Comparison of ENCODE assay signal across 23 cellular contexts in genomic region chr18:59559528-59559927, GRCh38.
A peak's percentile ranks its signal among the peaks of the same experiment; 100 is the strongest.
DNase-seq lines count a peak whose midpoint lies in the region; ATAC-seq and TF ChIP-seq lines count a peak whose summit lies in the region.
"Had no signal": no experiment of that assay in that cellular context is flagged by ENCODE, and none has a peak within 500 bp of the region (broad histone marks: within the 10 kb centered on the region; RNA-seq: fewer than 3 reads in every experiment).

No MANE protein-coding gene starts in this region.

- WGBS in heart right ventricle, 2 donors: 70 to 78% methylated on average over 7 of the region's 7 CpGs

- ATAC-seq in Right ventricle myocardium superior (ENCODE audit: poor library complexity) (peak; percentile 52), heart right ventricle (peak in 6 of 8 donors; percentile 28 to 71 (median 40)), HG03439 (IDR thresholded peaks at IDR 0.05; ENCODE audit: unreplicated experiment) (no peak)
- ATAC-seq: A549, GM12878, GM23338, HCT116 had no signal

- no peak for DNase-seq in Right ventricle myocardium superior
- DNase-seq in right atrium auricular region (ENCODE audit: low spot score): no peak
- no peak for DNase-seq in heart right ventricle
- no peak for DNase-seq in NCI-H1694 (lab: John Stamatoyannopoulos, UW)
- DNase-seq: 8988T; ACHN; AML-193; BE2C; CD4-positive, alpha-beta T cell; CD8-positive, alpha-beta memory T cell; DMS 273 treated with DMSO at 0.1 percent for 48 hours; DMS79; EL; GDM1; H9 had no signal

- H3K27me3 Mint-ChIP-seq in nephron (ENCODE audit: low read depth): no peaks in the 10 kb centered on the region
- H3K27me3 Mint-ChIP-seq: CD4-positive, alpha-beta T cell had no signal

- TF ChIP-seq CTCF in right atrium auricular region (IDR thresholded peaks at IDR 0.05) (no peak), heart right ventricle (IDR thresholded peaks at IDR 0.05) (no peak), nephron (IDR thresholded peaks at IDR 0.05; ENCODE audit: unreplicated experiment in 3 of 3) (no peak)

- H3K27ac Mint-ChIP-seq in nephron: peak overlapping the region; percentile 94 to 97 (median 97)
- H3K27ac Mint-ChIP-seq: CD4-positive, alpha-beta T cell; CD8-positive, alpha-beta memory T cell; GM23338 had no signal

- no peak overlapping the region for H3K4me3 ChIP-seq in right atrium auricular region
- peak overlapping the region in 1 of 10 donors; percentile 13 for H3K4me3 ChIP-seq in heart right ventricle
- H3K4me3 ChIP-seq: A549; BLaER1 treated with 17β-estradiol and CSF1 and Interleukin-3, amounts not matched to agents 10 nM and 100 nM; GM12878; GM23338 had no signal

- peak overlapping the region in 1 of 3 experiments; percentile 30 for H3K4me3 Mint-ChIP-seq in nephron
- H3K4me3 Mint-ChIP-seq: CD14-positive monocyte; CD4-positive, alpha-beta T cell; CD8-positive, alpha-beta memory T cell; GM23338; H9 had no signal

- peaks cover 3% of the 10 kb centered on the region for H3K36me3 Mint-ChIP-seq in nephron (ENCODE audit: low read depth)
- H3K36me3 Mint-ChIP-seq: CD14-positive monocyte; CD8-positive, alpha-beta memory T cell had no signal

- intact Hi-C loops in Right ventricle myocardium superior (cut with DNase I): no loop called here
- intact Hi-C loops in heart right ventricle (cut with DNase I): no loop called here

- peaks cover 86% of the 10 kb centered on the region for H3K4me1 Mint-ChIP-seq in nephron
- H3K4me1 Mint-ChIP-seq: CD14-positive monocyte; CD8-positive, alpha-beta memory T cell had no signal

- H3K27me3 ChIP-seq in right atrium auricular region (no peaks in the 10 kb centered on the region), heart right ventricle (no peaks in the 10 kb centered on the region)
- H3K27me3 ChIP-seq: BE2C; BLaER1 treated with 17β-estradiol and CSF1 and Interleukin-3, amounts not matched to agents 10 nM and 100 nM had no signal

- H3K27ac ChIP-seq in right atrium auricular region (no peak overlapping the region), heart right ventricle (peak overlapping the region in 1 of 10 donors; percentile 43)
- H3K27ac ChIP-seq: A549; BLaER1 treated with 17β-estradiol and CSF1 and Interleukin-3, amounts not matched to agents 10 nM and 100 nM had no signal

- H3K36me3 ChIP-seq in right atrium auricular region (no peaks in the 10 kb centered on the region), heart right ventricle (no peaks in the 10 kb centered on the region)
- H3K36me3 ChIP-seq: BE2C; BLaER1 treated with 17β-estradiol and CSF1 and Interleukin-3, amounts not matched to agents 10 nM and 100 nM had no signal

- H3K9me3 Mint-ChIP-seq in nephron: peaks cover 3% of the 10 kb centered on the region
- H3K9me3 Mint-ChIP-seq: CD4-positive, alpha-beta T cell had no signal

- H3K9me3 ChIP-seq in right atrium auricular region (no peaks in the 10 kb centered on the region), heart right ventricle (no peaks in the 10 kb centered on the region)
- H3K9me3 ChIP-seq: A549, BE2C had no signal

- no peaks in the 10 kb centered on the region for H3K4me1 ChIP-seq in right atrium auricular region
- H3K4me1 ChIP-seq in heart right ventricle: peaks cover 0 to 23% (median 0%) of the 10 kb centered on the region in 9 donors
- H3K4me1 ChIP-seq: A549; BLaER1 treated with 17β-estradiol and CSF1 and Interleukin-3, amounts not matched to agents 10 nM and 100 nM had no signal
